8 cellular contexts compared by ENCODE assay signal in the genomic region with DNA sequence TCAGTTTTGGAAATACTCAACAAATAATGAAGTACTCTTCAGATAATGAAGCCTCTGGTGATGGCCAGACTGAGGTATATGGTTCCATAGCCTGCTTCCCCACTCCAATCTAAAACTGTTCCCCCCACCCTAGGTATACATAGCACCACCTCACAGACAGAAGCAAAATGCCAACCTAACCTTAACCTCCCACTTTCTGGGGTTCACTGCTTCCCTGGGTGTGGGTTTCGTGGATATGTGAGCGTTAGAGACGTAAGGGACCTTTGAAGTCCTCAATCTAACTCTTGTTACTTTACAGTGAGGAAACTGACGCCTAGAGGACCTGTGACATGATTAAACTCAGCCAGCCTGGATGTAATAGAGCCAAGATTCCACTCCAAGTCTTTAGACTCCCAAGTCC. TPM values are rescaled to one million over a fixed set of nuclear protein-coding genes. Genes with fewer than 3 reads are reported as not detected.
DNase-seq lines count a peak whose midpoint lies in the region; ATAC-seq and TF ChIP-seq lines count a peak whose summit lies in the region.

No MANE protein-coding gene starts in this region.

- intact Hi-C loops in prostate gland (cut with DNase I) (no loop called here), colonic mucosa (cut with DNase I) (no loop called here)

- peak overlapping the region; percentile 100 for H3K4me3 Mint-ChIP-seq in endothelial cell (ENCODE audit: unreplicated experiment)

- no peaks in the 10 kb centered on the region for H3K9me3 Mint-ChIP-seq in endothelial cell (ENCODE audit: unreplicated experiment)

- peaks cover 19% of the 10 kb centered on the region for H3K4me1 Mint-ChIP-seq in endothelial cell (ENCODE audit: unreplicated experiment)

- H3K27me3 ChIP-seq in RWPE2 (ENCODE audit: insufficient read depth, poor library complexity, severe bottlenecking) (no peaks in the 10 kb centered on the region), prostate gland (replicated peaks; ENCODE audit: insufficient read depth) (no peaks in the 10 kb centered on the region), colonic mucosa (no peaks in the 10 kb centered on the region)

- H3K27me3 Mint-ChIP-seq in endothelial cell (ENCODE audit: unreplicated experiment): peaks cover 12% of the 10 kb centered on the region

- H3K9ac ChIP-seq in colonic mucosa (ENCODE audit: low read depth in 2 of 2, low read length in 2 of 2): peak overlapping the region in 1 of 2 donors; percentile 95

- 76% methylated on average over 4 of the region's 4 CpGs for WGBS in prostate gland

- H3K9me3 ChIP-seq in RWPE2 (ENCODE audit: severe bottlenecking) (no peaks in the 10 kb centered on the region), prostate gland (no peaks in the 10 kb centered on the region), colonic mucosa (no peaks in the 10 kb centered on the region)

- H3K4me1 ChIP-seq in RWPE2 (ENCODE audit: insufficient read depth, poor library complexity, severe bottlenecking): peaks cover 4% of the 10 kb centered on the region
- no peaks in the 10 kb centered on the region for H3K4me1 ChIP-seq in prostate gland (replicated peaks)
- no peaks in the 10 kb centered on the region for H3K4me1 ChIP-seq in colonic mucosa

- no peak for TF ChIP-seq POLR2A in prostate gland (IDR thresholded peaks at IDR 0.05)

- peak overlapping the region; percentile 10 for H3K4me3 ChIP-seq in GM08714 (ENCODE audit: low read length)
- peak overlapping the region; percentile 63 for H3K4me3 ChIP-seq in RWPE2 (ENCODE audit: severe bottlenecking)
- H3K4me3 ChIP-seq in prostate gland: peak overlapping the region; percentile 74 to 90
- H3K4me3 ChIP-seq in colonic mucosa: no peak overlapping the region

- peaks cover 36% of the 10 kb centered on the region for H3K36me3 Mint-ChIP-seq in endothelial cell (ENCODE audit: low read depth, unreplicated experiment)

- no peak overlapping the region for H3K27ac Mint-ChIP-seq in endothelial cell (ENCODE audit: unreplicated experiment)

- no peak for ATAC-seq in RWPE2 (ENCODE audit: low read depth)
- ATAC-seq in HG02840 (IDR thresholded peaks at IDR 0.05; ENCODE audit: low FRiP score, unreplicated experiment): no peak

- no peak for TF ChIP-seq CTCF in RWPE2 (IDR thresholded peaks at IDR 0.05; ENCODE audit: poor library complexity, severe bottlenecking)
- no peak for TF ChIP-seq CTCF in endothelial cell (IDR thresholded peaks at IDR 0.05; ENCODE audit: unreplicated experiment)
- no peak for TF ChIP-seq CTCF in prostate gland (IDR thresholded peaks at IDR 0.05)
- TF ChIP-seq CTCF in colonic mucosa (IDR thresholded peaks at IDR 0.05): no peak

- no peak for DNase-seq in RWPE2 (ENCODE audit: low spot score)
- DNase-seq in endothelial cell (ENCODE audit: low spot score): no peak
- DNase-seq in prostate gland (ENCODE audit: low spot score): no peak
- DNase-seq in DMS114 treated with DMSO at 0.1 percent for 48 hours (lab: John Stamatoyannopoulos, UW; ENCODE audit: unreplicated experiment): no peak
- no peak for DNase-seq in GM19238 (ENCODE audit: insufficient read length, low spot score)
- DNase-seq in colonic mucosa: no peak

- H3K36me3 ChIP-seq in RWPE2 (ENCODE audit: low read depth) (peaks cover 40% of the 10 kb centered on the region), prostate gland (peaks cover 2 to 7% of the 10 kb centered on the region in 2 donors), colonic mucosa (peaks cover 9% of the 10 kb centered on the region)

- no peak overlapping the region for H3K27ac ChIP-seq in RWPE2 (ENCODE audit: poor library complexity, severe bottlenecking)
- no peak overlapping the region for H3K27ac ChIP-seq in prostate gland
- H3K27ac ChIP-seq in colonic mucosa: no peak overlapping the region

RNA-seq across cellular contexts. Expression of gene RHBDD2, which starts 1.4 kb away (rescaled TPM):
- total RNA-seq in endothelial cell (ENCODE audit: unreplicated experiment) (50.7 TPM), prostate gland (100 to 1,000 TPM; 101 to 130 TPM), colonic mucosa (10 to 100 TPM; 42.6 to 51.0 TPM)

RNA-seq across cellular contexts. Expression of gene POR, which starts 34.7 kb away (rescaled TPM):
- total RNA-seq in endothelial cell (ENCODE audit: unreplicated experiment): 70.8 TPM
- total RNA-seq in prostate gland: 100 to 1,000 TPM in 1 of 2 donors, 10 to 100 TPM in 1; 88.0 to 136 TPM
- 100 to 1,000 TPM; 126 to 169 TPM for total RNA-seq in colonic mucosa
